In genomic region chr9:86706391-86706790, GRCh38 we compare ENCODE assay signal across 28 cellular contexts.
DNase-seq lines count a peak whose midpoint lies in the region; ATAC-seq and TF ChIP-seq lines count a peak whose summit lies in the region.
"Had no signal": no experiment of that assay in that cellular context is flagged by ENCODE, and none has a peak within 500 bp of the region (broad histone marks: within the 10 kb centered on the region; RNA-seq: fewer than 3 reads in every experiment).

No MANE protein-coding gene starts in this region.

- no peaks in the 10 kb centered on the region for H3K4me1 ChIP-seq in GM23338 (ENCODE audit: insufficient read depth)
- H3K4me1 ChIP-seq: left lung had no signal

- no peak overlapping the region for H3K27ac Mint-ChIP-seq in GM23338
- no peak overlapping the region for H3K27ac Mint-ChIP-seq in activated naive CD4-positive, alpha-beta T cell treated with anti-CD3 and anti-CD28 coated beads for 36 hours
- H3K27ac Mint-ChIP-seq: activated CD4-positive, alpha-beta memory T cell treated with anti-CD3 and anti-CD28 coated beads for 36 hours; activated naive CD8-positive, alpha-beta T cell treated with anti-CD3 and anti-CD28 coated beads, Interleukin-2, amount 10 ng/mL, durations not matched to agents 7 days and 5 days; activated T-helper 2 cell treated with anti-CD3 and anti-CD28 coated beads, Interferon-gamma antibody, Interleukin-2, Interleukin-4, amounts not matched to agents 10 μg/mL and 5 μg/mL and 100 μg/mL, durations not matched to agents 14 hours and 24 hours and 36 hours; natural killer cell had no signal

- TF ChIP-seq CTCF in GM23338 (conservative IDR thresholded peaks at IDR 0.05; ENCODE audit: low read depth in 2 of 2): no peak
- TF ChIP-seq CTCF in astrocyte of the cerebellum (IDR thresholded peaks at IDR 0.05; ENCODE audit: low read depth, low read length, missing control alignments): no peak
- TF ChIP-seq CTCF in fibroblast of the aortic adventitia (IDR thresholded peaks at IDR 0.05; ENCODE audit: insufficient read depth, low read length): no peak

- no peak overlapping the region for H2AFZ ChIP-seq in GM23338

- no peak for ATAC-seq in GM23338
- ATAC-seq: activated CD4-positive, CD25-positive, alpha-beta regulatory T cell treated with anti-CD3 and anti-CD28 coated beads, Interleukin-2, amount 50 U/mL, for 24 hours; heart left ventricle; left lung had no signal

- H3K4me1 Mint-ChIP-seq in GM23338: peaks cover 3% of the 10 kb centered on the region; the same call in 1 of the 3 replicates
- no peaks in the 10 kb centered on the region for H3K4me1 Mint-ChIP-seq in activated naive CD4-positive, alpha-beta T cell treated with anti-CD3 and anti-CD28 coated beads for 36 hours (ENCODE audit: low read depth)
- H3K4me1 Mint-ChIP-seq: activated naive CD8-positive, alpha-beta T cell treated with anti-CD3 and anti-CD28 coated beads, Interleukin-2, amount 10 ng/mL, durations not matched to agents 7 days and 5 days had no signal

- CTCF ChIA-PET in activated naive CD4-positive, alpha-beta T cell treated with anti-CD3 and anti-CD28 coated beads for 36 hours (lab: Charles Lee): interaction anchor here (0.6 kb wide), 1 partner anchor 14 kb away, joined by 7 read pairs; no protein-coding TSS in a partner anchor

- H3K9me2 ChIP-seq in GM23338 (ENCODE audit: insufficient read depth): peaks cover 4% of the 10 kb centered on the region; the same call in 1 of the 2 replicates

- no peaks in the 10 kb centered on the region for H3K27me3 ChIP-seq in GM23338 (ENCODE audit: insufficient read depth)
- H3K27me3 ChIP-seq: breast epithelium, heart left ventricle, left lung had no signal

- H4K20me1 ChIP-seq in GM23338 (replicated peaks; ENCODE audit: insufficient read depth): no peaks in the 10 kb centered on the region

- H3K79me2 ChIP-seq in GM23338 (replicated peaks; ENCODE audit: insufficient read depth): no peaks in the 10 kb centered on the region

- no peaks in the 10 kb centered on the region for H3K9me3 Mint-ChIP-seq in GM23338
- H3K9me3 Mint-ChIP-seq in activated naive CD4-positive, alpha-beta T cell treated with anti-CD3 and anti-CD28 coated beads for 36 hours: no peaks in the 10 kb centered on the region
- H3K9me3 Mint-ChIP-seq: activated CD4-positive, alpha-beta memory T cell treated with anti-CD3 and anti-CD28 coated beads for 36 hours; activated naive CD8-positive, alpha-beta T cell treated with anti-CD3 and anti-CD28 coated beads, Interleukin-2, amount 10 ng/mL, durations not matched to agents 7 days and 5 days; activated T-helper 2 cell treated with anti-CD3 and anti-CD28 coated beads, Interferon-gamma antibody, Interleukin-2, Interleukin-4, amounts not matched to agents 10 μg/mL and 5 μg/mL and 100 μg/mL, durations not matched to agents 14 hours and 24 hours and 36 hours; natural killer cell had no signal

- peaks cover 2% of the 10 kb centered on the region for H3K27me3 Mint-ChIP-seq in GM23338 (ENCODE audit: insufficient read depth, low read depth, poor library complexity)
- peaks cover 4% of the 10 kb centered on the region for H3K27me3 Mint-ChIP-seq in activated naive CD4-positive, alpha-beta T cell treated with anti-CD3 and anti-CD28 coated beads for 36 hours (ENCODE audit: low read depth)
- H3K27me3 Mint-ChIP-seq: activated CD4-positive, alpha-beta memory T cell treated with anti-CD3 and anti-CD28 coated beads for 36 hours; activated naive CD8-positive, alpha-beta T cell treated with anti-CD3 and anti-CD28 coated beads, Interleukin-2, amount 10 ng/mL, durations not matched to agents 7 days and 5 days had no signal

- in situ Hi-C loops in astrocyte of the cerebellum (cut with HindIII; ENCODE audit: low sequenced_read_pairs): no loop called here

- intact Hi-C loops in activated naive CD4-positive, alpha-beta T cell treated with anti-CD3 and anti-CD28 coated beads for 36 hours (cut with micrococcal nuclease): no loop called here

- DNase-seq in GM23338 (ENCODE audit: low spot score): peak; percentile 8
- DNase-seq in astrocyte of the cerebellum (ENCODE audit: low read depth): peak; percentile 68
- DNase-seq in fibroblast of the aortic adventitia (ENCODE audit: low read depth): peak; percentile 52
- DNase-seq in renal cortical epithelial cell (ENCODE audit: low read depth): peak; percentile 92
- no peak for DNase-seq in stimulated activated CD8-positive, alpha-beta memory T cell treated with anti-CD3 and anti-CD28 coated beads, Interleukin-4, amount 100 ng/mL, for 48 hours
- DNase-seq in cerebellar cortex (ENCODE audit: low spot score): no peak
- no peak for DNase-seq in activated naive CD4-positive, alpha-beta T cell treated with anti-CD3 and anti-CD28 coated beads for 36 hours
- no peak for DNase-seq in activated T-cell treated with anti-CD3 and anti-CD28 coated beads, Interleukin-2, amount 50 U/mL, for 48 hours
- DNase-seq: activated CD4-positive, alpha-beta memory T cell treated with anti-CD3 and anti-CD28 coated beads for 36 hours; activated CD8-positive, alpha-beta memory T cell treated with anti-CD3 and anti-CD28 coated beads, Interleukin-2, amount 50 U/mL, for 48 hours; activated naive CD8-positive, alpha-beta T cell treated with anti-CD3 and anti-CD28 coated beads, Interleukin-2, amount 10 ng/mL, durations not matched to agents 7 days and 5 days; Calu3; cortex of kidney; heart left ventricle; left lung; midbrain; MM.1S; natural killer cell; NCI-H1436; NCI-H510A treated with DMSO at 0.1 percent for 48 hours; stimulated activated CD4-positive, alpha-beta T cell treated with anti-CD3 and anti-CD28 coated beads, Interleukin-12 subunit alpha, Interleukin-12 subunit beta, amount 100 ng/mL, for 4 hours; stimulated activated CD4-positive, alpha-beta T cell treated with anti-CD3 and anti-CD28 coated beads, Interleukin-4, amount 100 ng/mL, for 24 hours; stimulated activated naive CD4-positive, alpha-beta T cell had no signal

- no peaks in the 10 kb centered on the region for H3F3A ChIP-seq in GM23338 (replicated peaks; ENCODE audit: low read depth)

- no peak overlapping the region for H3K27ac ChIP-seq in GM23338 (ENCODE audit: low read depth)
- H3K27ac ChIP-seq: breast epithelium, C4-2B, heart left ventricle, left lung, thoracic aorta had no signal

- H3K36me3 Mint-ChIP-seq in GM23338 (ENCODE audit: low read depth): no peaks in the 10 kb centered on the region
- no peaks in the 10 kb centered on the region for H3K36me3 Mint-ChIP-seq in activated naive CD4-positive, alpha-beta T cell treated with anti-CD3 and anti-CD28 coated beads for 36 hours (ENCODE audit: low read depth)
- H3K36me3 Mint-ChIP-seq: activated CD4-positive, alpha-beta memory T cell treated with anti-CD3 and anti-CD28 coated beads for 36 hours; activated naive CD8-positive, alpha-beta T cell treated with anti-CD3 and anti-CD28 coated beads, Interleukin-2, amount 10 ng/mL, durations not matched to agents 7 days and 5 days; natural killer cell had no signal

- no peak overlapping the region for H3K4me3 Mint-ChIP-seq in GM23338
- no peak overlapping the region for H3K4me3 Mint-ChIP-seq in activated naive CD4-positive, alpha-beta T cell treated with anti-CD3 and anti-CD28 coated beads for 36 hours
- H3K4me3 Mint-ChIP-seq: activated CD4-positive, alpha-beta memory T cell treated with anti-CD3 and anti-CD28 coated beads for 36 hours; activated naive CD8-positive, alpha-beta T cell treated with anti-CD3 and anti-CD28 coated beads, Interleukin-2, amount 10 ng/mL, durations not matched to agents 7 days and 5 days; natural killer cell had no signal

- no peak overlapping the region for H3K4me2 ChIP-seq in GM23338

- no peaks in the 10 kb centered on the region for H3K36me3 ChIP-seq in GM23338 (ENCODE audit: insufficient read depth)
- H3K36me3 ChIP-seq: breast epithelium, heart left ventricle, left lung, thoracic aorta had no signal

- H3K4me3 ChIP-seq in GM23338 (no peak overlapping the region), astrocyte of the cerebellum (ENCODE audit: low read depth, low read length) (no peak overlapping the region), fibroblast of the aortic adventitia (ENCODE audit: low read depth, low read length) (no peak overlapping the region)
- H3K4me3 ChIP-seq: breast epithelium, heart left ventricle, left lung, thoracic aorta had no signal

TF ChIP-seq in GM23338, 12 proteins besides CTCF, POLR2A, EP300 and RAD21 (continues in another document):
- TF ChIP-seq POLR2AphosphoS5 (IDR thresholded peaks at IDR 0.05; ENCODE audit: low read depth) (no peak), NANOG (IDR thresholded peaks at IDR 0.05; ENCODE audit: borderline replicate concordance) (no peak)

Comparison
In these comparisons a context has a peak if more than half of its experiments do, and no peak if none do; other contexts are left out.
1. DNase-seq: peak in GM23338 (single experiment), astrocyte of the cerebellum (single experiment), fibroblast of the aortic adventitia (single experiment) and renal cortical epithelial cell (single experiment); none in stimulated activated CD8-positive, alpha-beta memory T cell treated with anti-CD3 and anti-CD28 coated beads, Interleukin-4, amount 100 ng/mL, for 48 hours (single experiment), cerebellar cortex (single experiment), activated naive CD4-positive, alpha-beta T cell treated with anti-CD3 and anti-CD28 coated beads for 36 hours (single experiment) and activated T-cell treated with anti-CD3 and anti-CD28 coated beads, Interleukin-2, amount 50 U/mL, for 48 hours (0 of 2).